Comparison of ENCODE assay signal across 1 cellular context in genomic region chr20:64316415-64317083, GRCh38.
TF ChIP-seq lines count a peak whose summit lies in the region.

No MANE protein-coding gene starts in this region.

TF ChIP-seq in K562, 482 proteins besides CTCF, POLR2A, EP300 and RAD21 (continued from another document):
- TF ChIP-seq THAP12 (CRISPR knock-in tag; IDR thresholded peaks at IDR 0.05) (peak; percentile 57; the same call in 1 of the 2 replicates), E2F6 (IDR thresholded peaks at IDR 0.05; ENCODE audit: borderline replicate concordance in 1 of 2, extremely low read depth in 1 of 2, insufficient read depth in 1 of 2, insufficient read length in 1 of 2, low read depth in 1 of 2, low read length in 1 of 2, poor library complexity in 1 of 2, severe bottlenecking in 1 of 2) (peak in 1 of 2 experiments; percentile 77), FOSL1 (tag; conservative IDR thresholded peaks at IDR 0.05) (peak; percentile 68), ZNF639 (CRISPR knock-in tag; conservative IDR thresholded peaks at IDR 0.05 in 1 of 2, IDR thresholded peaks at IDR 0.05 in 1 of 2) (peak in 1 of 2 experiments; percentile 58; a peak in 1 of 4 replicates), TFAP4 (CRISPR knock-in tag; IDR thresholded peaks at IDR 0.05; ENCODE audit: borderline replicate concordance) (peak; percentile 48; the same call in 1 of the 2 replicates), CBX1 (IDR thresholded peaks at IDR 0.05; ENCODE audit: low read depth) (peak; percentile 19; the same call in 1 of the 2 replicates), NFE2 (IDR thresholded peaks at IDR 0.05; ENCODE audit: low read depth) (peak; percentile 51), GATAD2B (IDR thresholded peaks at IDR 0.05; ENCODE audit: borderline replicate concordance) (peak; percentile 93; the same call in 1 of the 2 replicates), CCNT2 (IDR thresholded peaks at IDR 0.05; ENCODE audit: borderline replicate concordance, extremely low read depth, insufficient read length, low read depth, low read length) (peak; percentile 14), NONO (IDR thresholded peaks at IDR 0.05; ENCODE audit: low read depth in 2 of 2, low read length in 1 of 2) (0 out of 4 replicates have a peak, but pooled peaks of 1 of the 2 experiments have one; percentile 36), L3MBTL2 (IDR thresholded peaks at IDR 0.05) (peak; percentile 58; the same call in 1 of the 2 replicates), ZBTB7A (IDR thresholded peaks at IDR 0.05; ENCODE audit: borderline replicate concordance, control insufficient read depth, low read depth, low read length) (peak; percentile 90), ELF1 (tag; IDR thresholded peaks at IDR 0.05) (peak; percentile 49; the same call in 1 of the 2 replicates), CXXC5 (CRISPR knock-in tag; IDR thresholded peaks at IDR 0.05) (peak; percentile 79), MAX (CRISPR knock-in tag; IDR thresholded peaks at IDR 0.05) (peak; percentile 56; the same call in 1 of the 2 replicates), TEAD1 (CRISPR knock-in tag; IDR thresholded peaks at IDR 0.05) (0 out of 4 replicates have a peak, but pooled peaks of 1 of the 2 experiments have one; percentile 25), MNT (conservative IDR thresholded peaks at IDR 0.05) (peak; percentile 19 to 40; a peak in 1 of 4 replicates), REST (CRISPR knock-in tag; IDR thresholded peaks at IDR 0.05; ENCODE audit: low read depth) (peak; percentile 69; the same call in 1 of the 2 replicates), GABPA (tag; conservative IDR thresholded peaks at IDR 0.05; ENCODE audit: low read depth) (peak; percentile 41; the same call in 1 of the 2 replicates), POLR2G (IDR thresholded peaks at IDR 0.05; ENCODE audit: low read depth, low read length) (peak; percentile 61; the same call in 1 of the 2 replicates), SMAD4 (CRISPR knock-in tag; conservative IDR thresholded peaks at IDR 0.05) (peak; percentile 75; the same call in 1 of the 2 replicates)
